8 cellular contexts compared by ENCODE assay signal in genomic region chr1:234743866-234744581, GRCh38.
A peak's percentile ranks its signal among the peaks of the same experiment; 100 is the strongest.
DNase-seq lines count a peak whose midpoint lies in the region; ATAC-seq and TF ChIP-seq lines count a peak whose summit lies in the region.

No MANE protein-coding gene starts in this region.

- peak overlapping the region; percentile 36; the same call in 1 of the 2 replicates for H3K27ac Mint-ChIP-seq in HFFc6

- H3K36me3 Mint-ChIP-seq in HFFc6 (ENCODE audit: low read depth) = no peaks in the 10 kb centered on the region

- H3K27me3 Mint-ChIP-seq in HFFc6 (ENCODE audit: insufficient read depth) = no peaks in the 10 kb centered on the region; the same call in 1 of the 2 replicates

- H3K9ac ChIP-seq in skeletal muscle satellite cell (ENCODE audit: low read depth, low read length) = peak overlapping the region; percentile 6

- peak overlapping the region; percentile 64 for H3K4me2 ChIP-seq in skeletal muscle satellite cell (ENCODE audit: low read length)

- TF ChIP-seq CTCF in HFFc6 (IDR thresholded peaks at IDR 0.05) = no peak
- TF ChIP-seq CTCF in VCaP (conservative IDR thresholded peaks at IDR 0.05) = no peak

- no peaks in the 10 kb centered on the region for H3K27me3 ChIP-seq in skeletal muscle satellite cell (ENCODE audit: control insufficient read depth, insufficient read depth, low read length)

- DNase-seq in HFFc6 (no peak), left cardiac atrium (peak; percentile 53), GDM1 (lab: John Stamatoyannopoulos, UW) (no peak), left colon (no peak)
- no peak for DNase-seq in activated T-cell treated with anti-CD3 and anti-CD28 coated beads, Interleukin-2, amount 50 U/mL, for 1 hour

- intact Hi-C loops in left cardiac atrium (cut with DNase I) (no loop called here), left colon (cut with DNase I, micrococcal nuclease) (no loop called here)

- no peaks in the 10 kb centered on the region for H3K9me3 Mint-ChIP-seq in HFFc6

- no peaks in the 10 kb centered on the region for H3K9me3 ChIP-seq in skeletal muscle satellite cell (replicated peaks; ENCODE audit: low read length)

- peaks cover 19% of the 10 kb centered on the region for H3K4me1 ChIP-seq in skeletal muscle satellite cell (ENCODE audit: control insufficient read depth, insufficient read depth, low read length)

- no peaks in the 10 kb centered on the region for H3K36me3 ChIP-seq in skeletal muscle satellite cell (ENCODE audit: insufficient read depth, low read length)

- peak overlapping the region; percentile 7 for H3K4me3 ChIP-seq in skeletal muscle satellite cell (ENCODE audit: low read length)

- ATAC-seq in left cardiac atrium = peak; percentile 66 to 81
- no peak for ATAC-seq in left colon
- no peak for ATAC-seq in GM21423 (IDR thresholded peaks at IDR 0.05; ENCODE audit: unreplicated experiment)

- H3K27ac ChIP-seq in VCaP = peak overlapping the region; percentile 74

- H3K4me3 Mint-ChIP-seq in HFFc6 = peak overlapping the region; percentile 66

- peaks cover 33% of the 10 kb centered on the region for H3K4me1 Mint-ChIP-seq in HFFc6 (ENCODE audit: low read depth)

Comparison
In these comparisons a context has a peak if more than half of its experiments do, and no peak if none do; other contexts are left out.
1. ATAC-seq: peak in left cardiac atrium (2 of 2); none in left colon (single experiment) and GM21423 (single experiment).